ENCODE assay signal across 2 cellular contexts in the genomic region with DNA sequence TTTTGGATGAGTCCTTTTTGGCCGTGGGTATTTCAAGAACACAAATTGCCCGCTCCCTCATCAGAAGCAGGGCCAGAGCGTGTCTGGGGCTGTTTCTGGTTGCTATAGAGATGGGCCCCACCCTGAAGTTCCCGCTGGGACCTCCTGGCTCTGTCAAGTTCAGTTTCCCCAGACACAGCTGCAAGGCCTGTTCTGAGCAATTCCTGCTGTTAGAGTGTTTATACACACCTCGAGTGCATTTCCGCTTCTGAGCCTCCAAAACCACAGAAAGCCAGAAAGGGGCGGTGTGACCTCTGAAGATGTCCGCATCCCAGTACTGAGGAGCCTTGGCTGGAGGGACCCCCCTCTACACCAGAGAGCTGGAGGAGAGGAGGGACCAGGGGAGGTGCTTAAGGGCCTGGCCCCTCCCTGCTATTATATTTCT.
TF ChIP-seq lines count a peak whose summit lies in the region.

No MANE protein-coding gene starts in this region.

TF ChIP-seq in SK-N-SH, 30 proteins besides CTCF, POLR2A, EP300 and RAD21 (continued from another document):
- no peak for TF ChIP-seq PBX3 (IDR thresholded peaks at IDR 0.05)

TF ChIP-seq in GM12878, 131 proteins besides CTCF, POLR2A, EP300 and RAD21 (continued from another document):
- TF ChIP-seq, protein P1, sequence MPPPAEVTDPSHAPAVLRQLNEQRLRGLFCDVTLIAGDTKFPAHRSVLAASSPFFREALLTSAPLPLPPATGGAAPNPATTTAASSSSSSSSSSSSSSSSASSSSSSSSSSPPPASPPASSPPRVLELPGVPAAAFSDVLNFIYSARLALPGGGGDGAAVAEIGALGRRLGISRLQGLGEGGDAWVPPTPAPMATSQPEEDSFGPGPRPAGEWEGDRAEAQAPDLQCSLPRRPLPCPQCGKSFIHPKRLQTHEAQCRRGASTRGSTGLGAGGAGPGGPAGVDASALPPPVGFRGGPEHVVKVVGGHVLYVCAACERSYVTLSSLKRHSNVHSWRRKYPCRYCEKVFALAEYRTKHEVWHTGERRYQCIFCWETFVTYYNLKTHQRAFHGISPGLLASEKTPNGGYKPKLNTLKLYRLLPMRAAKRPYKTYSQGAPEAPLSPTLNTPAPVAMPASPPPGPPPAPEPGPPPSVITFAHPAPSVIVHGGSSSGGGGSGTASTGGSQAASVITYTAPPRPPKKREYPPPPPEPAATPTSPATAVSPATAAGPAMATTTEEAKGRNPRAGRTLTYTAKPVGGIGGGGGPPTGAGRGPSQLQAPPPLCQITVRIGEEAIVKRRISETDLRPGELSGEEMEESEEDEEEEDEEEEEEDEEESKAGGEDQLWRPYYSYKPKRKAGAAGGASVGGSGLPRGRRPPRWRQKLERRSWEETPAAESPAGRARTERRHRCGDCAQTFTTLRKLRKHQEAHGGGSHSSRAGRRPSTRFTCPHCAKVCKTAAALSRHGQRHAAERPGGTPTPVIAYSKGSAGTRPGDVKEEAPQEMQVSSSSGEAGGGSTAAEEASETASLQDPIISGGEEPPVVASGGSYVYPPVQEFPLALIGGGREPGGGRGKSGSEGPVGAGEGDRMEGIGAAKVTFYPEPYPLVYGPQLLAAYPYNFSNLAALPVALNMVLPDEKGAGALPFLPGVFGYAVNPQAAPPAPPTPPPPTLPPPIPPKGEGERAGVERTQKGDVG (CRISPR knock-in tag; IDR thresholded peaks at IDR 0.05): no peak
- peak; percentile 47; the same call in 1 of the 2 replicates for TF ChIP-seq RELB (IDR thresholded peaks at IDR 0.05; ENCODE audit: low read depth)
- peak; percentile 25 for TF ChIP-seq SP1 (IDR thresholded peaks at IDR 0.05; ENCODE audit: low read depth, low read length)
- no peak for TF ChIP-seq FOS (IDR thresholded peaks at IDR 0.05; ENCODE audit: borderline replicate concordance, extremely low read depth, insufficient read length)
- no peak for TF ChIP-seq ZNF207 (IDR thresholded peaks at IDR 0.05; ENCODE audit: borderline replicate concordance)
- TF ChIP-seq, protein P2, sequence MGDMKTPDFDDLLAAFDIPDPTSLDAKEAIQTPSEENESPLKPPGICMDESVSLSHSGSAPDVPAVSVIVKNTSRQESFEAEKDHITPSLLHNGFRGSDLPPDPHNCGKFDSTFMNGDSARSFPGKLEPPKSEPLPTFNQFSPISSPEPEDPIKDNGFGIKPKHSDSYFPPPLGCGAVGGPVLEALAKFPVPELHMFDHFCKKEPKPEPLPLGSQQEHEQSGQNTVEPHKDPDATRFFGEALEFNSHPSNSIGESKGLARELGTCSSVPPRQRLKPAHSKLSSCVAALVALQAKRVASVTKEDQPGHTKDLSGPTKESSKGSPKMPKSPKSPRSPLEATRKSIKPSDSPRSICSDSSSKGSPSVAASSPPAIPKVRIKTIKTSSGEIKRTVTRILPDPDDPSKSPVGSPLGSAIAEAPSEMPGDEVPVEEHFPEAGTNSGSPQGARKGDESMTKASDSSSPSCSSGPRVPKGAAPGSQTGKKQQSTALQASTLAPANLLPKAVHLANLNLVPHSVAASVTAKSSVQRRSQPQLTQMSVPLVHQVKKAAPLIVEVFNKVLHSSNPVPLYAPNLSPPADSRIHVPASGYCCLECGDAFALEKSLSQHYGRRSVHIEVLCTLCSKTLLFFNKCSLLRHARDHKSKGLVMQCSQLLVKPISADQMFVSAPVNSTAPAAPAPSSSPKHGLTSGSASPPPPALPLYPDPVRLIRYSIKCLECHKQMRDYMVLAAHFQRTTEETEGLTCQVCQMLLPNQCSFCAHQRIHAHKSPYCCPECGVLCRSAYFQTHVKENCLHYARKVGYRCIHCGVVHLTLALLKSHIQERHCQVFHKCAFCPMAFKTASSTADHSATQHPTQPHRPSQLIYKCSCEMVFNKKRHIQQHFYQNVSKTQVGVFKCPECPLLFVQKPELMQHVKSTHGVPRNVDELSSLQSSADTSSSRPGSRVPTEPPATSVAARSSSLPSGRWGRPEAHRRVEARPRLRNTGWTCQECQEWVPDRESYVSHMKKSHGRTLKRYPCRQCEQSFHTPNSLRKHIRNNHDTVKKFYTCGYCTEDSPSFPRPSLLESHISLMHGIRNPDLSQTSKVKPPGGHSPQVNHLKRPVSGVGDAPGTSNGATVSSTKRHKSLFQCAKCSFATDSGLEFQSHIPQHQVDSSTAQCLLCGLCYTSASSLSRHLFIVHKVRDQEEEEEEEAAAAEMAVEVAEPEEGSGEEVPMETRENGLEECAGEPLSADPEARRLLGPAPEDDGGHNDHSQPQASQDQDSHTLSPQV (IDR thresholded peaks at IDR 0.05): no peak
- 0 out of 4 replicates have a peak, but pooled peaks of 1 of the 2 experiments have one; percentile 8 for TF ChIP-seq BHLHE40 (IDR thresholded peaks at IDR 0.05; ENCODE audit: borderline replicate concordance in 1 of 2, low read depth in 2 of 2, low read length in 1 of 2)
- no peak for TF ChIP-seq STAT1 (conservative IDR thresholded peaks at IDR 0.05)
- TF ChIP-seq SRF (IDR thresholded peaks at IDR 0.05; ENCODE audit: low read depth in 2 of 2, low read length in 2 of 2): no peak
- TF ChIP-seq MEF2A (IDR thresholded peaks at IDR 0.05; ENCODE audit: insufficient read depth, low read depth, low read length): 0 out of 2 replicates have a peak, but pooled peaks have one; percentile 44
- TF ChIP-seq IKZF1 (conservative IDR thresholded peaks at IDR 0.05): peak; percentile 70; the same call in 1 of the 2 replicates
- TF ChIP-seq TCF3 (IDR thresholded peaks at IDR 0.05; ENCODE audit: borderline replicate concordance, insufficient read depth, low read depth, low read length): peak; percentile 95
- TF ChIP-seq JUNB (IDR thresholded peaks at IDR 0.05): peak; percentile 28; the same call in 1 of the 2 replicates
- TF ChIP-seq IKZF2 (IDR thresholded peaks at IDR 0.05): peak; percentile 74 to 77; a peak in 3 of 4 replicates
